In genomic region chr3:58093573-58094195, GRCh38 we compare ENCODE assay signal across 13 cellular contexts.
A peak's percentile ranks its signal among the peaks of the same experiment; 100 is the strongest.
DNase-seq lines count a peak whose midpoint lies in the region; ATAC-seq lines count a peak whose summit lies in the region.
"Had no signal": no experiment of that assay in that cellular context is flagged by ENCODE, and none has a peak within 500 bp of the region (broad histone marks: within the 10 kb centered on the region; RNA-seq: fewer than 3 reads in every experiment).

No MANE protein-coding gene starts in this region.

- DNase-seq in left ventricle myocardium superior (no peak), Right ventricle myocardium superior (no peak), amniotic epithelial cell (ENCODE audit: low read depth) (peak; percentile 94), hepatic stellate cell (ENCODE audit: low spot score) (peak; percentile 46), NCI-H510A (lab: John Stamatoyannopoulos, UW) (no peak), NCI-H446 (lab: John Stamatoyannopoulos, UW) (no peak), medulla oblongata (ENCODE audit: extremely low spot score) (no peak)
- no peak for DNase-seq in activated CD4-positive, alpha-beta T cell treated with anti-CD3 and anti-CD28 coated beads for 1 hour
- DNase-seq: DMS53, endodermal cell, natural killer cell, transverse colon, WERI-Rb-1 had no signal

- intact Hi-C loops in left ventricle myocardium superior (cut with micrococcal nuclease) = no loop called here
- intact Hi-C loops in Right ventricle myocardium superior (cut with DNase I) = no loop called here

- ATAC-seq in left ventricle myocardium superior = peak; percentile 39
- ATAC-seq in Right ventricle myocardium superior (ENCODE audit: poor library complexity) = no peak
- ATAC-seq: natural killer cell had no signal

Comparison
In these comparisons a context has a peak if more than half of its experiments do, and no peak if none do; other contexts are left out.
1. DNase-seq: peak in amniotic epithelial cell (single experiment) and hepatic stellate cell (single experiment); none in left ventricle myocardium superior (single experiment), Right ventricle myocardium superior (single experiment), NCI-H510A (single experiment), NCI-H446 (0 of 2), medulla oblongata (single experiment) and activated CD4-positive, alpha-beta T cell treated with anti-CD3 and anti-CD28 coated beads for 1 hour (single experiment).